In genomic region chr20:31260326-31260932, GRCh38 we compare ENCODE assay signal across 9 cellular contexts. TPM values are rescaled to one million over a fixed set of nuclear protein-coding genes. Genes with fewer than 3 reads are reported as not detected.
DNase-seq lines count a peak whose midpoint lies in the region; ATAC-seq and TF ChIP-seq lines count a peak whose summit lies in the region.
"Had no signal": no experiment of that assay in that cellular context is flagged by ENCODE, and none has a peak within 500 bp of the region (broad histone marks: within the 10 kb centered on the region; RNA-seq: fewer than 3 reads in every experiment).

No MANE protein-coding gene starts in this region.

- CTCF ChIA-PET in Panc1 (lab: Charles Lee) = interaction anchor here (0.6 to 1.5 kb wide), 5 partner anchors 38 to 1727 kb away, joined by 4 to 12 read pairs (median 4); no protein-coding TSS in a partner anchor

- in situ Hi-C loops in Panc1 (cut with HindIII; ENCODE audit: low pct_unique_long_range_greater_than_20kb, low sequenced_read_pairs) = no loop called here

- H3K27me3 ChIP-seq in DOHH2 (ENCODE audit: control insufficient read depth, low read length) (no peaks in the 10 kb centered on the region), Panc1 (ENCODE audit: control insufficient read depth, insufficient read depth, low read length) (no peaks in the 10 kb centered on the region)

- intact Hi-C loops in Panc1 (cut with micrococcal nuclease; ENCODE audit: unreplicated experiment) = no loop called here
- intact Hi-C loops in sciatic nerve (cut with DNase I) = no loop called here

- peak; percentile 74 for TF ChIP-seq CTCF in DOHH2 (IDR thresholded peaks at IDR 0.05; ENCODE audit: low read depth, low read length, poor library complexity, severe bottlenecking)
- TF ChIP-seq CTCF in Panc1 (IDR thresholded peaks at IDR 0.05) = peak; percentile 93
- peak; percentile 77 for TF ChIP-seq CTCF in glutamatergic neuron (IDR thresholded peaks at IDR 0.05; ENCODE audit: partially characterized antibody, unreplicated experiment)

- DNase-seq in HT1080 (ENCODE audit: low read depth) (peak; percentile 52), Panc1 (ENCODE audit: low read depth, low spot score) (peak; percentile 46), glutamatergic neuron (no peak), sciatic nerve (ENCODE audit: low spot score) (no peak)

- peaks cover 42% of the 10 kb centered on the region for H3K36me3 Mint-ChIP-seq in glutamatergic neuron (ENCODE audit: unreplicated experiment)

- H3K9me3 ChIP-seq in DOHH2 (ENCODE audit: control insufficient read depth, insufficient read depth, low read length) (no peaks in the 10 kb centered on the region), Panc1 (ENCODE audit: control insufficient read depth, insufficient read depth, low read depth, low read length) (no peaks in the 10 kb centered on the region)

- no peaks in the 10 kb centered on the region for H3K79me2 ChIP-seq in DOHH2 (ENCODE audit: control insufficient read depth, low read length)

- no peaks in the 10 kb centered on the region for H4K20me1 ChIP-seq in DOHH2 (ENCODE audit: control insufficient read depth, insufficient read depth, low read depth, low read length)

- H3K9me2 ChIP-seq in DOHH2 (replicated peaks; ENCODE audit: control insufficient read depth, low read length) = no peaks in the 10 kb centered on the region

- ATAC-seq in Panc1 (peak; percentile 94), sciatic nerve (no peak), GM19395 (IDR thresholded peaks at IDR 0.05; ENCODE audit: unreplicated experiment) (no peak), HG03108 (IDR thresholded peaks at IDR 0.05; ENCODE audit: unreplicated experiment) (no peak), GM21447 (IDR thresholded peaks at IDR 0.05; ENCODE audit: unreplicated experiment) (no peak)

- POLR2A ChIA-PET in Panc1 (lab: Charles Lee) = no interaction called here

- no peak overlapping the region for H3K4me2 ChIP-seq in DOHH2 (ENCODE audit: low read length)

- H3K27ac Mint-ChIP-seq in glutamatergic neuron (ENCODE audit: unreplicated experiment) = no peak overlapping the region

- H3K4me1 ChIP-seq in DOHH2 (ENCODE audit: control insufficient read depth, low read length) (no peaks in the 10 kb centered on the region), Panc1 (ENCODE audit: control insufficient read depth, insufficient read depth, low read length) (no peaks in the 10 kb centered on the region)

- H3K4me1 Mint-ChIP-seq in glutamatergic neuron (ENCODE audit: low read depth, unreplicated experiment) = no peaks in the 10 kb centered on the region

- H3F3A ChIP-seq in DOHH2 (ENCODE audit: control insufficient read depth, insufficient read depth) = no peaks in the 10 kb centered on the region

- peaks cover 24% of the 10 kb centered on the region for H3K9me3 Mint-ChIP-seq in glutamatergic neuron (ENCODE audit: unreplicated experiment)

- H3K4me3 ChIP-seq in DOHH2 (ENCODE audit: low read length) = no peak overlapping the region
- H3K4me3 ChIP-seq in Panc1 (ENCODE audit: low read depth in 2 of 2, low read length in 2 of 2) = no peak overlapping the region

- H3K4me3 Mint-ChIP-seq in glutamatergic neuron (ENCODE audit: unreplicated experiment) = no peak overlapping the region

- H3K36me3 ChIP-seq in DOHH2 (ENCODE audit: control insufficient read depth, low read length) = no peaks in the 10 kb centered on the region
- H3K36me3 ChIP-seq in Panc1 (ENCODE audit: control insufficient read depth, insufficient read depth, low read length) = no peaks in the 10 kb centered on the region

- no TSS peak for BruUV-seq in Panc1 (replicated peaks; lab: Mats Ljungman, UMichigan)

- H3K27ac ChIP-seq in DOHH2 (ENCODE audit: low read depth, low read length) = no peak overlapping the region
- no peak overlapping the region for H3K27ac ChIP-seq in Panc1 (ENCODE audit: low read length)

- peaks cover 2% of the 10 kb centered on the region for H3K27me3 Mint-ChIP-seq in glutamatergic neuron (ENCODE audit: unreplicated experiment)

RNA-seq across cellular contexts. Expression of gene DEFB115, which starts 3.0 kb away (rescaled TPM):
- total RNA-seq in HT1080 (2014; rRNA removed; shearing (Covaris generic)) = not detected in 2 replicates
- polyA plus RNA-seq in HT1080 (2015; cell fraction: cytosol; rRNA removed) = not detected in 2 replicates
- polyA plus RNA-seq in HT1080 (2015; cell fraction: nucleus; rRNA removed) = not detected in 2 replicates
- total RNA-seq in Panc1 (2021; ENCODE audit: unreplicated experiment) (not detected), glutamatergic neuron (ENCODE audit: unreplicated experiment) (7.8 TPM), sciatic nerve (not detected)
- not detected for polyA plus RNA-seq in Panc1 (2012; ENCODE audit: insufficient read length)
- total RNA-seq: skeletal muscle tissue had no signal

RNA-seq across cellular contexts. Expression of gene DEFB116, which starts 48.0 kb away (rescaled TPM):
- total RNA-seq in HT1080 (2014; rRNA removed; shearing (Covaris generic)) = not detected in 2 replicates
- not detected in 2 replicates for polyA plus RNA-seq in HT1080 (2015; cell fraction: cytosol; rRNA removed)
- not detected in 2 replicates for polyA plus RNA-seq in HT1080 (2015; cell fraction: nucleus; rRNA removed)
- total RNA-seq in Panc1 (2021; ENCODE audit: unreplicated experiment) (not detected), glutamatergic neuron (ENCODE audit: unreplicated experiment) (not detected), sciatic nerve (not detected)
- polyA plus RNA-seq in Panc1 (2012; ENCODE audit: insufficient read length) = not detected
- total RNA-seq: skeletal muscle tissue had no signal

Comparison
In these comparisons a context has a peak if more than half of its experiments do, and no peak if none do; other contexts are left out.
1. DNase-seq: peak in HT1080 (single experiment) and Panc1 (single experiment); none in glutamatergic neuron (single experiment) and sciatic nerve (single experiment).
2. Peak in every context shown above with its lines, with median percentiles within 50 percentile points of each other: CTCF ChIP-seq.